ENCODE assay signal across 30 cellular contexts in the genomic region with DNA sequence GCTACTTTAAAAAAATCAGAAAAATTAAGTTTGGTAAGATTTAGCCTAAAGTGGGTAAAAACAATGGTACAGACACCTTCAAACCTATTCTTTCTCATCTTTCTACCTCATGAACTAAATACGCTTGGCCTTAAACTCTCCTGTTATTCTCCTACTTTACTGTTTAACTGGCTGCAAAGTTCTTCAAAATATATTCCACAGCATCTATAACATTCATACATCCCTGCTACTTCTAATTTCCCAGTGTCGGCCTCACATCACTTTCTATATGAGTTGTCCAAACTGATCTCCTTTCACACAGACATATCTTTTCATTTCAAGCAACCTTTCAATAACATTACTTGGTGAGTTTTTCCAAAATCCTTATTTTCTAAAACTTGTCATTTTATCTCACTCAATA.
"Had no signal": no experiment of that assay in that cellular context is flagged by ENCODE, and none has a peak within 500 bp of the region (broad histone marks: within the 10 kb centered on the region; RNA-seq: fewer than 3 reads in every experiment).

No MANE protein-coding gene starts in this region.

- H3K4me3 Mint-ChIP-seq: immature natural killer cell; nephron; neural progenitor cell; stimulated activated memory B cell treated with anti-CD40 and anti-IgM and Interleukin-4, amounts not matched to agents 10 μg/mL and 1 μg/mL and 100 μg/mL, for 72 hours had no signal

- H3K27ac Mint-ChIP-seq: nephron; neural progenitor cell; progenitor cell of endocrine pancreas; stimulated activated memory B cell treated with anti-CD40 and anti-IgM and Interleukin-4, amounts not matched to agents 10 μg/mL and 1 μg/mL and 100 μg/mL, for 72 hours had no signal

- H3K4me3 ChIP-seq: hepatocyte, left lung, lower lobe of right lung, neural progenitor cell, ovary, right atrium auricular region, right lobe of liver, smooth muscle cell, stomach, testis, thyroid gland, transverse colon, upper lobe of left lung, vagina had no signal

- ATAC-seq: left colon; left lung; lower lobe of right lung; naive thymus-derived CD8-positive, alpha-beta T cell; right lobe of liver; stimulated activated memory B cell treated with anti-CD40 and anti-IgM and Interleukin-4, amounts not matched to agents 10 μg/mL and 1 μg/mL and 100 μg/mL, for 72 hours had no signal

- H3K36me3 ChIP-seq: ovary, right atrium auricular region had no signal

- H3K27me3 Mint-ChIP-seq: naive thymus-derived CD8-positive, alpha-beta T cell; progenitor cell of endocrine pancreas; stimulated activated memory B cell treated with anti-CD40 and anti-IgM and Interleukin-4, amounts not matched to agents 10 μg/mL and 1 μg/mL and 100 μg/mL, for 72 hours had no signal

- H3K4me1 ChIP-seq: neural progenitor cell, testis had no signal

- H3K4me1 Mint-ChIP-seq: neural progenitor cell had no signal

- H3K9me3 ChIP-seq: left lung, lower lobe of right lung, neutrophil, ovary, right atrium auricular region, right lobe of liver, stomach, testis, thyroid gland, transverse colon, upper lobe of left lung, vagina had no signal

- H3K27ac ChIP-seq: hepatocyte, left lung, lower lobe of right lung, neural progenitor cell, neutrophil, ovary, right atrium auricular region, right lobe of liver, stomach, testis, thyroid gland, transverse colon, upper lobe of left lung, vagina had no signal

- H3K4me2 ChIP-seq: hepatocyte, neural progenitor cell, smooth muscle cell had no signal

- DNase-seq: immature natural killer cell; kidney; left colon; left lung; lower lobe of right lung; mammary epithelial cell; mesenchymal stem cell; naive thymus-derived CD8-positive, alpha-beta T cell; occipital lobe; ovary; right lobe of liver; stimulated activated CD4-positive, alpha-beta T cell treated with anti-CD3 and anti-CD28 coated beads, Interleukin-1b, Interleukin-23, amount 100 ng/mL, for 48 hours; stimulated activated CD4-positive, alpha-beta T cell treated with anti-CD3 and anti-CD28 coated beads, Interleukin-2, amount 100 ng/mL, for 48 hours; stimulated activated CD4-positive, alpha-beta T cell treated with anti-CD3 and anti-CD28 coated beads, Interleukin-4, amount 100 ng/mL, for 4 hours; stimulated activated CD8-positive, alpha-beta memory T cell treated with anti-CD3 and anti-CD28 coated beads, Interleukin-4, amount 100 ng/mL, for 48 hours; stimulated activated naive CD4-positive, alpha-beta T cell treated with Interleukin-2 at 50 U/mL for 16 hours; stomach; testis; thyroid gland; transverse colon; upper lobe of left lung had no signal

- H2AFZ ChIP-seq: hepatocyte, neural progenitor cell had no signal

- H3K9me3 Mint-ChIP-seq: immature natural killer cell; naive thymus-derived CD8-positive, alpha-beta T cell; nephron; neural progenitor cell had no signal

- H3K27me3 ChIP-seq: hepatocyte, left lung, neural progenitor cell, neutrophil, ovary, right atrium auricular region, right lobe of liver, stomach, testis, thyroid gland, transverse colon, upper lobe of left lung, vagina had no signal
